In genomic region chr9:97534185-97534584, GRCh38 we compare ENCODE assay signal across 15 cellular contexts. TPM values are rescaled to one million over a fixed set of nuclear protein-coding genes. Genes with fewer than 3 reads are reported as not detected.
"Had no signal": no experiment of that assay in that cellular context is flagged by ENCODE, and none has a peak within 500 bp of the region (broad histone marks: within the 10 kb centered on the region; RNA-seq: fewer than 3 reads in every experiment).

No MANE protein-coding gene starts in this region.

- H3K4me3 ChIP-seq: dorsolateral prefrontal cortex, stomach, upper lobe of left lung had no signal

- FAIRE-seq: keratinocyte had no signal

- ATAC-seq: left ventricle myocardium superior; naive thymus-derived CD8-positive, alpha-beta T cell had no signal

- DNase-seq: cortex of kidney; dorsolateral prefrontal cortex; effector CD8-positive, alpha-beta T cell; immature natural killer cell; left ventricle myocardium superior; mesendoderm; naive thymus-derived CD8-positive, alpha-beta T cell; stimulated activated CD4-positive, alpha-beta T cell treated with anti-CD3 and anti-CD28 coated beads, Interleukin-15, amount 100 ng/mL, for 24 hours; stimulated activated CD4-positive, alpha-beta T cell treated with anti-CD3 and anti-CD28 coated beads, Interleukin-2, amount 100 ng/mL, for 24 hours; stimulated activated naive CD4-positive, alpha-beta T cell; stomach; upper lobe of left lung had no signal

- H3K27me3 ChIP-seq: dorsolateral prefrontal cortex, neutrophil, stomach, upper lobe of left lung had no signal

- H3K36me3 ChIP-seq: neutrophil, upper lobe of left lung had no signal

- H3K27ac ChIP-seq: neutrophil, stomach, upper lobe of left lung had no signal

- H3K9me3 ChIP-seq: neutrophil, upper lobe of left lung had no signal

RNA-seq across cellular contexts. Expression of gene TMOD1, which starts 32.7 kb away (rescaled TPM):
- total RNA-seq: osteoblast had no signal
- polyA plus RNA-seq: keratinocyte had no signal
